ENCODE assay signal across 13 cellular contexts in genomic region chr4:6960154-6960553, GRCh38. TPM values are rescaled to one million over a fixed set of nuclear protein-coding genes. Genes with fewer than 3 reads are reported as not detected.
A peak's percentile ranks its signal among the peaks of the same experiment; 100 is the strongest.
DNase-seq lines count a peak whose midpoint lies in the region; ATAC-seq and TF ChIP-seq lines count a peak whose summit lies in the region.
"Had no signal": no experiment of that assay in that cellular context is flagged by ENCODE, and none has a peak within 500 bp of the region (broad histone marks: within the 10 kb centered on the region; RNA-seq: fewer than 3 reads in every experiment).

No MANE protein-coding gene starts in this region.

- H3K36me3 Mint-ChIP-seq in activated CD4-positive, alpha-beta T cell treated with anti-CD3 and anti-CD28 coated beads, Interleukin-2, amount 10 ng/mL, durations not matched to agents 7 days and 5 days (ENCODE audit: low read depth) = no peaks in the 10 kb centered on the region

- H3K4me1 Mint-ChIP-seq in activated CD4-positive, alpha-beta T cell treated with anti-CD3 and anti-CD28 coated beads, Interleukin-2, amount 10 ng/mL, durations not matched to agents 7 days and 5 days = peaks cover 12% of the 10 kb centered on the region

- DNase-seq in right atrium auricular region (ENCODE audit: low spot score) = peak; percentile 48
- no peak for DNase-seq in heart right ventricle
- DNase-seq in NCI-H2171 (lab: John Stamatoyannopoulos, UW) = peak; percentile 32
- peak; percentile 41 for DNase-seq in left kidney (ENCODE audit: low read depth, low spot score)
- DNase-seq in dedifferentiated amniotic fluid mesenchymal stem cell (ENCODE audit: extremely low spot score) = no peak
- no peak for DNase-seq in activated CD4-positive, alpha-beta T cell treated with anti-CD3 and anti-CD28 coated beads, Interleukin-2, amount 10 ng/mL, durations not matched to agents 7 days and 5 days
- DNase-seq: BE2C; Caco-2; CD8-positive, alpha-beta memory T cell; H9 had no signal

- ATAC-seq in heart right ventricle (no peak), HG03139 (IDR thresholded peaks at IDR 0.05; ENCODE audit: unreplicated experiment) (no peak)
- ATAC-seq: GM23338, K562 had no signal

- H3K9me3 Mint-ChIP-seq in activated CD4-positive, alpha-beta T cell treated with anti-CD3 and anti-CD28 coated beads, Interleukin-2, amount 10 ng/mL, durations not matched to agents 7 days and 5 days = no peaks in the 10 kb centered on the region
- H3K9me3 Mint-ChIP-seq: CD8-positive, alpha-beta memory T cell; GM23338 had no signal

- POLR2A ChIA-PET in activated CD4-positive, alpha-beta T cell treated with anti-CD3 and anti-CD28 coated beads, Interleukin-2, amount 10 ng/mL, durations not matched to agents 7 days and 5 days (lab: Charles Lee) = no interaction called here

- 79 to 84% methylated on average over 4 of the region's 4 CpGs for WGBS in heart right ventricle, 2 donors

- intact Hi-C loops in heart right ventricle (cut with DNase I) = no loop called here

- H3K36me3 ChIP-seq in right atrium auricular region (no peaks in the 10 kb centered on the region), heart right ventricle (no peaks in the 10 kb centered on the region)
- H3K36me3 ChIP-seq: BE2C had no signal

- H3K27ac Mint-ChIP-seq in activated CD4-positive, alpha-beta T cell treated with anti-CD3 and anti-CD28 coated beads, Interleukin-2, amount 10 ng/mL, durations not matched to agents 7 days and 5 days = no peak overlapping the region
- H3K27ac Mint-ChIP-seq: GM23338 had no signal

- TF ChIP-seq CTCF in right atrium auricular region (IDR thresholded peaks at IDR 0.05) (no peak), heart right ventricle (IDR thresholded peaks at IDR 0.05) (no peak)

- no peak overlapping the region for H3K4me3 ChIP-seq in right atrium auricular region
- H3K4me3 ChIP-seq in heart right ventricle = no peak overlapping the region
- H3K4me3 ChIP-seq: GM23338, K562 had no signal

- H3K9me3 ChIP-seq in right atrium auricular region (no peaks in the 10 kb centered on the region), heart right ventricle (no peaks in the 10 kb centered on the region)
- H3K9me3 ChIP-seq: BE2C, Caco-2 had no signal

- CTCF ChIA-PET in activated CD4-positive, alpha-beta T cell treated with anti-CD3 and anti-CD28 coated beads, Interleukin-2, amount 10 ng/mL, durations not matched to agents 7 days and 5 days (lab: Charles Lee) = interaction anchor here (1.4 kb wide), 1 partner anchor 16 kb away, joined by 6 read pairs; no protein-coding TSS in a partner anchor

- no peak overlapping the region for H3K4me3 Mint-ChIP-seq in activated CD4-positive, alpha-beta T cell treated with anti-CD3 and anti-CD28 coated beads, Interleukin-2, amount 10 ng/mL, durations not matched to agents 7 days and 5 days
- H3K4me3 Mint-ChIP-seq: CD8-positive, alpha-beta memory T cell; GM23338; H9 had no signal

- no peaks in the 10 kb centered on the region for H3K27me3 Mint-ChIP-seq in activated CD4-positive, alpha-beta T cell treated with anti-CD3 and anti-CD28 coated beads, Interleukin-2, amount 10 ng/mL, durations not matched to agents 7 days and 5 days

- H3K4me1 ChIP-seq in right atrium auricular region (peaks cover 0 to 5% of the 10 kb centered on the region in 2 donors), heart right ventricle (peaks cover 0 to 35% (median 0%) of the 10 kb centered on the region in 9 donors)

- no peak overlapping the region for H3K27ac ChIP-seq in right atrium auricular region
- H3K27ac ChIP-seq in heart right ventricle = no peak overlapping the region

- H3K27me3 ChIP-seq in right atrium auricular region (no peaks in the 10 kb centered on the region), heart right ventricle (no peaks in the 10 kb centered on the region)
- H3K27me3 ChIP-seq: BE2C had no signal

RNA-seq across cellular contexts. Expression of gene TBC1D14, which starts 50.5 kb away (rescaled TPM):
- total RNA-seq in right atrium auricular region (10 to 100 TPM; 33.7 to 34.0 TPM), heart right ventricle (10 to 100 TPM; 31.5 to 43.7 (median 33.5) TPM)
- polyA plus RNA-seq in heart right ventricle = 10 to 100 TPM; 10.5 to 14.2 TPM
- total RNA-seq in activated CD4-positive, alpha-beta T cell treated with anti-CD3 and anti-CD28 coated beads, Interleukin-2, amount 10 ng/mL, durations not matched to agents 7 days and 5 days = 10 to 100 TPM; 50.1 to 50.2 TPM

Comparison
In these comparisons a context has a peak if more than half of its experiments do, and no peak if none do; other contexts are left out.
1. DNase-seq: peak in right atrium auricular region (single experiment), NCI-H2171 (single experiment) and left kidney (single experiment); none in heart right ventricle (0 of 2), dedifferentiated amniotic fluid mesenchymal stem cell (single experiment) and activated CD4-positive, alpha-beta T cell treated with anti-CD3 and anti-CD28 coated beads, Interleukin-2, amount 10 ng/mL, durations not matched to agents 7 days and 5 days (single experiment).